Comparison of ENCODE assay signal across 8 cellular contexts in the genomic region with DNA sequence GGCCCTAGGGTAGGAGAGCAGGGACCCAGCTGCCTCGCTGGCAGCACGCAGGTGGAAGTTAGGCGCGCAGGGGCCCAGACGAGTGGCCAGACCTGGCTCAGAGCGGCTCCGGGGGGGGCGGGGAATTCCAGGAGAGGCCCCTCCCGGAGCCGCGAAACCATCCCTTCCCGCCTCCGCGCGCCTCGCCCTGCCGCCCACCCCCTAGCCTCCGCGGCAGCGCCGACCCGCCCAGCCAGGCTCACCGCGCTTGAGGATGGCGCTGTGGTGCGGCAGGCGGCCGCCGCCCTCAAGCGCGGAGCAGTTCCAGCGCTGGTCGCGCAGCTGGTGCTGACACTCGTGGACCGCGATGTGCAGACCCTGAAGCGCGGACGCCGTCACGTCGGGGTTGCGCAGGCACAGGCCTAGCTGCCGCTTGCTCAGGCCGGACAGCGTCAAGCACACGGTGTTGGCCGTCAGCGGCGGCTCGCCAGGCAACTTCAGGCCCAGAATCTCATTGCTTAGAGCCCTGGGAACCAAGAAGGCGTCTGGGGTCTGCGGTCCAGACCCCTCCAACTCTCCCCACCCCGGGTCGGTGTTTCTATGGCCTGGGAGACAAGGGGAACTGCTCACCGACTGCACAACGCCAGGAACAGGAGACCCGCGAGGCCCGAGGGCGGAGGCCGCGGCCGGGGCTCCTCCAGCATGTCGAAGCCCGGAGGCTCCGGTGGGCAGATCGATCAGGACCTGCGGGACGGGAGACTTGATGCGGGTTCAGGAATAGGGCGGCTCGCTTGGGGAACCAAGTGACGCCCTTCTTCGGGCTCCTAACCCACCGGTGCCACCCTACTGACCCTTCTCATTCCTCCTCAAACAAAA. TPM values are rescaled to one million over a fixed set of nuclear protein-coding genes. Genes with fewer than 3 reads are reported as not detected.
A peak's percentile ranks its signal among the peaks of the same experiment; 100 is the strongest.
DNase-seq lines count a peak whose midpoint lies in the region; ATAC-seq and TF ChIP-seq lines count a peak whose summit lies in the region.

No MANE protein-coding gene starts in this region.

- no peak overlapping the region for H3K27ac Mint-ChIP-seq in chondrocyte (ENCODE audit: unreplicated experiment)
- no peak overlapping the region for H3K27ac Mint-ChIP-seq in natural killer cell treated with Interleukin-12 subunit alpha and Interleukin-12 subunit beta and Interleukin-15 and Interleukin-18, amount 100 ng/mL, for 72 hours

- H3K4me1 Mint-ChIP-seq in chondrocyte (ENCODE audit: low read depth) = peaks cover 19% of the 10 kb centered on the region
- H3K4me1 Mint-ChIP-seq in natural killer cell treated with Interleukin-12 subunit alpha and Interleukin-12 subunit beta and Interleukin-15 and Interleukin-18, amount 100 ng/mL, for 72 hours (ENCODE audit: low read depth in 2 of 2) = peaks cover 27 to 32% of the 10 kb centered on the region in 2 donors

- peak overlapping the region; percentile 25 for H3K4me3 Mint-ChIP-seq in chondrocyte (ENCODE audit: unreplicated experiment)
- peak overlapping the region; percentile 67 for H3K4me3 Mint-ChIP-seq in natural killer cell treated with Interleukin-12 subunit alpha and Interleukin-12 subunit beta and Interleukin-15 and Interleukin-18, amount 100 ng/mL, for 72 hours

- peaks cover 43% of the 10 kb centered on the region for H3K27me3 Mint-ChIP-seq in chondrocyte (ENCODE audit: low read depth)
- peaks cover 26 to 28% of the 10 kb centered on the region in 2 donors for H3K27me3 Mint-ChIP-seq in natural killer cell treated with Interleukin-12 subunit alpha and Interleukin-12 subunit beta and Interleukin-15 and Interleukin-18, amount 100 ng/mL, for 72 hours

- TF ChIP-seq CTCF in HL-60 (IDR thresholded peaks at IDR 0.05; ENCODE audit: insufficient read depth, low read length) = no peak
- TF ChIP-seq CTCF in chondrocyte (IDR thresholded peaks at IDR 0.05) = peak; percentile 52

- H3K27me3 ChIP-seq in HL-60 (ENCODE audit: insufficient read depth, poor library complexity, severe bottlenecking) = peaks cover 28% of the 10 kb centered on the region

- no peak overlapping the region for H3K27ac ChIP-seq in HL-60 (replicated peaks)

- no peaks in the 10 kb centered on the region for H3K9me3 Mint-ChIP-seq in chondrocyte (ENCODE audit: low read depth)
- H3K9me3 Mint-ChIP-seq in natural killer cell treated with Interleukin-12 subunit alpha and Interleukin-12 subunit beta and Interleukin-15 and Interleukin-18, amount 100 ng/mL, for 72 hours = no peaks in the 10 kb centered on the region

- peak; percentile 34 to 67 for ATAC-seq in natural killer cell treated with Interleukin-12 subunit alpha and Interleukin-12 subunit beta and Interleukin-15 and Interleukin-18, amount 100 ng/mL, for 72 hours
- ATAC-seq in HG02938 (IDR thresholded peaks at IDR 0.05; ENCODE audit: unreplicated experiment) = no peak

- H3K4me3 ChIP-seq in HL-60 (replicated peaks; ENCODE audit: insufficient read depth, low read length) = peak overlapping the region; percentile 55

- DNase-seq in CD1c-positive myeloid dendritic cell (ENCODE audit: extremely low spot score) (peak; percentile 30), HL-60 (ENCODE audit: low read depth in 1 of 2, low spot score in 1 of 2) (no peak), chondrocyte (ENCODE audit: low spot score) (no peak), midbrain (lab: John Stamatoyannopoulos, UW) (no peak), GM03348 (ENCODE audit: low spot score) (no peak), NCI-H1105 (lab: John Stamatoyannopoulos, UW) (no peak)
- DNase-seq in natural killer cell treated with Interleukin-12 subunit alpha and Interleukin-12 subunit beta and Interleukin-15 and Interleukin-18, amount 100 ng/mL, for 72 hours (ENCODE audit: low spot score) = peak; percentile 66

- no peaks in the 10 kb centered on the region for H3K36me3 Mint-ChIP-seq in chondrocyte (ENCODE audit: low read depth)
- H3K36me3 Mint-ChIP-seq in natural killer cell treated with Interleukin-12 subunit alpha and Interleukin-12 subunit beta and Interleukin-15 and Interleukin-18, amount 100 ng/mL, for 72 hours = no peaks in the 10 kb centered on the region

RNA-seq across cellular contexts. Expression of gene WNT10B, which starts 1.5 kb away (rescaled TPM):
- 0.25 to 0.39 TPM in 2 of 3 replicates, not detected in the other for total RNA-seq in chondrocyte
- under 1 TPM in 1 of 2 donors, not detected in 1; 0.50 TPM for total RNA-seq in natural killer cell treated with Interleukin-12 subunit alpha and Interleukin-12 subunit beta and Interleukin-15 and Interleukin-18, amount 100 ng/mL, for 72 hours

RNA-seq across cellular contexts. Expression of gene WNT1, which starts 8.0 kb away (rescaled TPM):
- not detected in 3 replicates for total RNA-seq in chondrocyte
- total RNA-seq in natural killer cell treated with Interleukin-12 subunit alpha and Interleukin-12 subunit beta and Interleukin-15 and Interleukin-18, amount 100 ng/mL, for 72 hours = not detected

RNA-seq across cellular contexts. Expression of gene ARF3, which starts 12.8 kb away (rescaled TPM):
- 116 to 128 TPM (median 126 TPM) in 3 replicates for total RNA-seq in chondrocyte
- total RNA-seq in natural killer cell treated with Interleukin-12 subunit alpha and Interleukin-12 subunit beta and Interleukin-15 and Interleukin-18, amount 100 ng/mL, for 72 hours = 100 to 1,000 TPM; 125 to 156 TPM

RNA-seq across cellular contexts. Expression of gene DDN, which starts 29.1 kb away (rescaled TPM):
- 0.10 to 0.74 TPM (median 0.72 TPM) in 3 replicates for total RNA-seq in chondrocyte
- 1 to 10 TPM in 1 of 2 donors, under 1 TPM in 1; 0.48 to 1.1 TPM for total RNA-seq in natural killer cell treated with Interleukin-12 subunit alpha and Interleukin-12 subunit beta and Interleukin-15 and Interleukin-18, amount 100 ng/mL, for 72 hours

RNA-seq across cellular contexts. Expression of gene FKBP11, which starts 44.8 kb away (rescaled TPM):
- total RNA-seq in chondrocyte = 23.5 to 30.7 TPM (median 24.0 TPM) in 3 replicates
- 100 to 1,000 TPM; 101 to 112 TPM for total RNA-seq in natural killer cell treated with Interleukin-12 subunit alpha and Interleukin-12 subunit beta and Interleukin-15 and Interleukin-18, amount 100 ng/mL, for 72 hours

Comparison
In these comparisons a context has a peak if more than half of its experiments do, and no peak if none do; other contexts are left out.
1. DNase-seq: peak in CD1c-positive myeloid dendritic cell (single experiment) and natural killer cell treated with Interleukin-12 subunit alpha and Interleukin-12 subunit beta and Interleukin-15 and Interleukin-18, amount 100 ng/mL, for 72 hours (single experiment); none in HL-60 (0 of 2), chondrocyte (single experiment), midbrain (single experiment), GM03348 (single experiment) and NCI-H1105 (single experiment).